In genomic region chr9:1941989-1942388, GRCh38 we compare ENCODE assay signal across 16 cellular contexts.
A peak's percentile ranks its signal among the peaks of the same experiment; 100 is the strongest.
DNase-seq lines count a peak whose midpoint lies in the region; ATAC-seq, FAIRE-seq and TF ChIP-seq lines count a peak whose summit lies in the region.
"Had no signal": no experiment of that assay in that cellular context is flagged by ENCODE, and none has a peak within 500 bp of the region (broad histone marks: within the 10 kb centered on the region; RNA-seq: fewer than 3 reads in every experiment).

No MANE protein-coding gene starts in this region.

- H3K9me3 Mint-ChIP-seq in endodermal cell (no peaks in the 10 kb centered on the region), neural crest cell (peaks cover 7% of the 10 kb centered on the region)

- H3K27me3 ChIP-seq in endodermal cell (ENCODE audit: control insufficient read depth, insufficient read depth, low read length, poor library complexity, severe bottlenecking) = no peaks in the 10 kb centered on the region
- H3K27me3 ChIP-seq: stomach had no signal

- ATAC-seq in GM21360 (IDR thresholded peaks at IDR 0.05; ENCODE audit: unreplicated experiment) = no peak
- ATAC-seq: PC-3 had no signal

- no peaks in the 10 kb centered on the region for H3K4me1 ChIP-seq in endodermal cell (ENCODE audit: control insufficient read depth, insufficient read depth, low read length)
- H3K4me1 ChIP-seq: stomach had no signal

- H3K27ac Mint-ChIP-seq in endodermal cell = no peak overlapping the region
- no peak overlapping the region for H3K27ac Mint-ChIP-seq in neural crest cell (ENCODE audit: unreplicated experiment)

- no peak for TF ChIP-seq EP300 in Ishikawa (IDR thresholded peaks at IDR 0.05; ENCODE audit: borderline replicate concordance)

- no peaks in the 10 kb centered on the region for H3K36me3 ChIP-seq in endodermal cell (ENCODE audit: control insufficient read depth, insufficient read depth, low read length)
- H3K36me3 ChIP-seq: stomach had no signal

- no peak for DNase-seq in D721Med (ENCODE audit: insufficient read length, low spot score)
- no peak for DNase-seq in endodermal cell
- DNase-seq in neural crest cell (ENCODE audit: low read depth, low spot score) = no peak
- DNase-seq in stimulated activated CD4-positive, alpha-beta T cell treated with anti-CD3 and anti-CD28 coated beads, Interleukin-4, amount 100 ng/mL, for 4 hours = no peak
- DNase-seq in LoVo (ENCODE audit: low spot score) = no peak
- no peak for DNase-seq in DMS79 treated with DMSO at 0.1 percent for 48 hours (lab: John Stamatoyannopoulos, UW)
- DNase-seq: activated CD8-positive, alpha-beta memory T cell treated with anti-CD3 and anti-CD28 coated beads, Interleukin-2, amount 50 U/mL, for 48 hours; Karpas-422; mesenchymal stem cell; PC-3; posterior cingulate gyrus; stimulated activated CD4-positive, alpha-beta T cell treated with anti-CD3 and anti-CD28 coated beads, Interleukin-2, amount 100 ng/mL, for 48 hours; stomach; T-helper 9 cell had no signal

- H3K4me1 Mint-ChIP-seq in endodermal cell (peaks cover under 1% of the 10 kb centered on the region), neural crest cell (no peaks in the 10 kb centered on the region)

- no peak overlapping the region for H3K27ac ChIP-seq in endodermal cell (ENCODE audit: low read depth, low read length)
- H3K27ac ChIP-seq: stomach had no signal

- H3K9me3 ChIP-seq in endodermal cell (ENCODE audit: control insufficient read depth, low read length) = no peaks in the 10 kb centered on the region
- H3K9me3 ChIP-seq: stomach had no signal

- H3K4me3 Mint-ChIP-seq in endodermal cell (no peak overlapping the region), neural crest cell (no peak overlapping the region)

- TF ChIP-seq CTCF in D721Med (IDR thresholded peaks at IDR 0.05; ENCODE audit: insufficient read depth, missing control alignments) = peak; percentile 66
- peak; percentile 66 for TF ChIP-seq CTCF in endodermal cell (conservative IDR thresholded peaks at IDR 0.05)
- peak; percentile 22 for TF ChIP-seq CTCF in neural crest cell (conservative IDR thresholded peaks at IDR 0.05)

- peak; percentile 35; the same call in 1 of the 2 replicates for TF ChIP-seq RAD21 in Ishikawa (IDR thresholded peaks at IDR 0.05; ENCODE audit: low read depth)

- no peak for FAIRE-seq in D721Med (lab: Jason Lieb, UNC)

- H3K27me3 Mint-ChIP-seq in endodermal cell (ENCODE audit: insufficient read depth) = no peaks in the 10 kb centered on the region
- H3K27me3 Mint-ChIP-seq in neural crest cell (ENCODE audit: low read depth) = peaks cover 6% of the 10 kb centered on the region

- H3K4me3 ChIP-seq in endodermal cell (ENCODE audit: low read length) = no peak overlapping the region
- H3K4me3 ChIP-seq: stomach had no signal

- H3K36me3 Mint-ChIP-seq in endodermal cell (ENCODE audit: low read depth) (no peaks in the 10 kb centered on the region), neural crest cell (ENCODE audit: low read depth) (no peaks in the 10 kb centered on the region)

- 91% methylated on average over 3 of the region's 3 CpGs; no CpG with 5 or more reads in 1 of the 2 experiments for WGBS in endodermal cell (ENCODE audit: insufficient coverage in 1 of 2, insufficient read length in 1 of 2), 2 experiments

- H3K9ac ChIP-seq in endodermal cell (ENCODE audit: extremely low read depth, low read length, poor library complexity, severe bottlenecking) = no peak overlapping the region

TF ChIP-seq in Ishikawa, 13 proteins besides CTCF, POLR2A, EP300 and RAD21:
- no peak for TF ChIP-seq YY1 (IDR thresholded peaks at IDR 0.05; ENCODE audit: low read depth)
- no peak for TF ChIP-seq TAF1 (IDR thresholded peaks at IDR 0.05; ENCODE audit: low read depth)
- no peak for TF ChIP-seq CEBPB (IDR thresholded peaks at IDR 0.05)
- TF ChIP-seq NFIC (IDR thresholded peaks at IDR 0.05) = no peak
- TF ChIP-seq REST (IDR thresholded peaks at IDR 0.05; ENCODE audit: low read depth) = no peak
- TF ChIP-seq MAX (IDR thresholded peaks at IDR 0.05) = no peak
